In genomic region chr1:43521078-43521477, GRCh38 we compare ENCODE assay signal across 18 cellular contexts. TPM values are rescaled to one million over a fixed set of nuclear protein-coding genes. Genes with fewer than 3 reads are reported as not detected.
DNase-seq lines count a peak whose midpoint lies in the region; FAIRE-seq and TF ChIP-seq lines count a peak whose summit lies in the region.
"Had no signal": no experiment of that assay in that cellular context is flagged by ENCODE, and none has a peak within 500 bp of the region (broad histone marks: within the 10 kb centered on the region; RNA-seq: fewer than 3 reads in every experiment).

No MANE protein-coding gene starts in this region.

- H3K4me3 ChIP-seq in WERI-Rb-1 (ENCODE audit: low read depth, low read length) (no peak overlapping the region), H1 (ENCODE audit: extremely low read depth in 1 of 4, insufficient read depth in 2 of 4, low read depth in 3 of 4, low read length in 4 of 4) (no peak overlapping the region)
- H3K4me3 ChIP-seq: HAP-1 had no signal

- no peak overlapping the region for H4K8ac ChIP-seq in H1 (ENCODE audit: extremely low read depth, insufficient read depth, low read length)

- no peak for TF ChIP-seq RAD21 in H1 (IDR thresholded peaks at IDR 0.05 in 1 of 2, conservative IDR thresholded peaks at IDR 0.05 in 1 of 2; ENCODE audit: low read depth in 2 of 2, low read length in 2 of 2)

- no peak overlapping the region for H4K91ac ChIP-seq in H1 (replicated peaks; ENCODE audit: insufficient read length, low read length)

- no peak for TF ChIP-seq POLR2A in H1 (IDR thresholded peaks at IDR 0.05; ENCODE audit: control extremely low read depth in 1 of 2, low read depth in 2 of 2, low read length in 2 of 2)

- CTCF ChIA-PET in H1 (lab: Charles Lee; ENCODE audit: partially characterized antibody) = interaction anchor here (0.7 to 2.1 kb wide), 8 partner anchors 9 to 255 kb away, joined by 3 to 5 read pairs (median 3); no protein-coding TSS in a partner anchor

- no peak overlapping the region for H3K18ac ChIP-seq in H1 (ENCODE audit: extremely low read depth, low read length)

- H3K4me1 ChIP-seq in H1 (replicated peaks in 1 of 4; ENCODE audit: control insufficient read depth in 3 of 4, insufficient read depth in 4 of 4, low read length in 3 of 4) = no peaks in the 10 kb centered on the region; a peak in 1 of 7 replicates
- H3K4me1 ChIP-seq: HAP-1 had no signal

- H3K36me3 ChIP-seq in WERI-Rb-1 (no peaks in the 10 kb centered on the region), H1 (ENCODE audit: control insufficient read depth in 2 of 4, insufficient read depth in 4 of 4, low read length in 3 of 4) (no peaks in the 10 kb centered on the region)
- H3K36me3 ChIP-seq: HAP-1 had no signal

- H2BK20ac ChIP-seq in H1 (ENCODE audit: low read length) = no peak overlapping the region

- H2BK12ac ChIP-seq in H1 (ENCODE audit: low read depth, low read length) = no peak overlapping the region

- H3K79me1 ChIP-seq in H1 (ENCODE audit: low read depth, low read length) = no peaks in the 10 kb centered on the region

- no peaks in the 10 kb centered on the region for H3K79me2 ChIP-seq in H1 (ENCODE audit: control insufficient read depth in 1 of 2, insufficient read depth in 2 of 2, low read length in 2 of 2)

- peak overlapping the region; percentile 65 for H2BK120ac ChIP-seq in H1 (replicated peaks; ENCODE audit: low read depth, low read length)

- H2BK15ac ChIP-seq in H1 (ENCODE audit: low read length) = no peak overlapping the region

- no peak overlapping the region for H2BK5ac ChIP-seq in H1 (ENCODE audit: low read depth, low read length)

- no peak overlapping the region for H2AFZ ChIP-seq in H1 (ENCODE audit: low read length)

- TF ChIP-seq EP300 in H1 (IDR thresholded peaks at IDR 0.05; ENCODE audit: borderline replicate concordance in 1 of 2, low read depth in 2 of 2, low read length in 2 of 2) = no peak

- 94% methylated on average over 8 of the region's 8 CpGs; no CpG with 5 or more reads in 1 of the 2 experiments for WGBS in H1 (ENCODE audit: extremely low coverage in 1 of 2, insufficient coverage in 1 of 2, insufficient read length in 1 of 2, insufficient replicate concordance in 2 of 2, low coverage in 1 of 2, low lambda C conversion rate in 2 of 2, missing lambda C conversion rate in 1 of 2), 2 experiments

- DNase-seq in WERI-Rb-1 (no peak), H1 (ENCODE audit: low read depth in 1 of 2, low spot score in 2 of 2) (no peak), posterior vena cava (ENCODE audit: low spot score) (peak; percentile 61), foreskin melanocyte (no peak), islet precursor cell (no peak), AG08395 (ENCODE audit: low spot score) (no peak)
- DNase-seq: ACHN; AML-193; Caco-2; CD4-positive, alpha-beta T cell; IMR-90 had no signal

- H3K4ac ChIP-seq in H1 (replicated peaks; ENCODE audit: insufficient read length, low read depth, low read length) = no peak overlapping the region

- FAIRE-seq in H1 (lab: Jason Lieb, UNC) = no peak
- FAIRE-seq: A204.1, G401.6, GM12891, GM19239 had no signal

- TF ChIP-seq CTCF in WERI-Rb-1 (IDR thresholded peaks at IDR 0.05; ENCODE audit: low read depth, low read length) = no peak
- TF ChIP-seq CTCF in H1 (IDR thresholded peaks at IDR 0.05; ENCODE audit: control extremely low read depth in 1 of 3, insufficient read depth in 1 of 3, low read depth in 1 of 3, low read length in 3 of 3) = no peak

- no peak overlapping the region for H3K9ac ChIP-seq in H1 (replicated peaks in 1 of 4; ENCODE audit: extremely low read depth in 1 of 4, low read depth in 3 of 4, low read length in 3 of 4)

- H3K27me3 ChIP-seq in WERI-Rb-1 (ENCODE audit: insufficient read depth, low read depth, severe bottlenecking) = no peaks in the 10 kb centered on the region
- peaks cover 0 to 3% (median 0%) of the 10 kb centered on the region in 4 experiments; a peak in 1 of 7 replicates for H3K27me3 ChIP-seq in H1 (replicated peaks in 1 of 4; ENCODE audit: control insufficient read depth in 3 of 4, extremely low read depth in 1 of 4, insufficient read depth in 3 of 4, low read length in 3 of 4)

- no peak overlapping the region for H3K56ac ChIP-seq in H1 (replicated peaks; ENCODE audit: insufficient read length, low read depth, low read length)

- no peaks in the 10 kb centered on the region for H3K9me3 ChIP-seq in WERI-Rb-1 (ENCODE audit: severe bottlenecking)
- H3K9me3 ChIP-seq in H1 (ENCODE audit: insufficient read depth in 2 of 2, low read depth in 1 of 2, low read length in 1 of 2) = no peaks in the 10 kb centered on the region
- H3K9me3 ChIP-seq: Caco-2, HAP-1 had no signal

- no peak overlapping the region for H4K5ac ChIP-seq in H1 (ENCODE audit: insufficient read length, low read depth, low read length)

- H4K20me1 ChIP-seq in H1 (replicated peaks in 1 of 2; ENCODE audit: control insufficient read depth in 1 of 2, insufficient read depth in 2 of 2, low read length in 2 of 2) = no peaks in the 10 kb centered on the region

- H3K4me2 ChIP-seq in H1 (ENCODE audit: insufficient read depth in 1 of 2, low read depth in 2 of 2, low read length in 2 of 2) = no peak overlapping the region

- no peaks in the 10 kb centered on the region for H3K23me2 ChIP-seq in H1 (ENCODE audit: low read depth, low read length)

- H2AK5ac ChIP-seq in H1 (ENCODE audit: low read depth, low read length) = no peak overlapping the region

- POLR2A ChIA-PET in H1 (lab: Charles Lee; ENCODE audit: partially characterized antibody) = interaction anchor here (1.3 to 2.2 kb wide), 4 partner anchors 11 to 73 kb away, joined by 3 to 8 read pairs (median 5); partner anchors contain the start of gene HYI

- peak overlapping the region; percentile 25 for H3K27ac ChIP-seq in WERI-Rb-1
- H3K27ac ChIP-seq in H1 (ENCODE audit: low read depth, low read length) = no peak overlapping the region
- H3K27ac ChIP-seq: C4-2B, HL-60 had no signal

- H3K23ac ChIP-seq in H1 (ENCODE audit: insufficient read length) = no peak overlapping the region

- intact Hi-C loops in posterior vena cava (cut with DNase I) = loop anchor here in 1 of 2 donors (10.0 kb wide), 1 partner anchor 296 kb away; no protein-coding TSS in a partner anchor

- no peak overlapping the region for H3K14ac ChIP-seq in H1 (ENCODE audit: insufficient read length)

TF ChIP-seq in H1, 55 proteins besides CTCF, POLR2A, EP300 and RAD21 (continues in another document):
- no peak for TF ChIP-seq RXRA (IDR thresholded peaks at IDR 0.05; ENCODE audit: insufficient read depth, low read depth, low read length)
- no peak for TF ChIP-seq SP4 (IDR thresholded peaks at IDR 0.05; ENCODE audit: low read length)
- TF ChIP-seq SP1 (IDR thresholded peaks at IDR 0.05; ENCODE audit: low read depth, low read length) = no peak
- TF ChIP-seq HDAC6 (IDR thresholded peaks at IDR 0.05; ENCODE audit: low read depth, low read length) = no peak
- TF ChIP-seq BRCA1 (IDR thresholded peaks at IDR 0.05; ENCODE audit: low read depth, low read length) = no peak
- TF ChIP-seq EGR1 (IDR thresholded peaks at IDR 0.05; ENCODE audit: borderline replicate concordance, low read depth, low read length) = no peak
- no peak for TF ChIP-seq JUN (IDR thresholded peaks at IDR 0.05; ENCODE audit: low read depth, low read length)
- no peak for TF ChIP-seq KDM5A (IDR thresholded peaks at IDR 0.05; ENCODE audit: low read length)

RNA-seq across cellular contexts. Expression of gene PTPRF, which starts 9.6 kb away (rescaled TPM):
- 221 and 231 TPM in 2 replicates for total RNA-seq in H1 (2021; fragmentation: NEBNext Ultra II Directional; extraction: Animal tissue kit (Norgen Biotek cat#: 25700))
- polyA plus RNA-seq in H1 (2011; rRNA removed) = 136 and 174 TPM in 2 replicates
- polyA plus RNA-seq in H1 (2011; cell fraction: cytosol; rRNA removed) = 128 TPM
- polyA plus RNA-seq in H1 (2011; cell fraction: nucleus; rRNA removed) = 286 TPM
- 142 to 208 TPM (median 171 TPM) in 4 replicates for polyA plus RNA-seq in H1 (2012, experiment 1 of 2)
- 95.7 TPM for polyA plus RNA-seq in H1 (2012, experiment 2 of 2)
- polyA plus RNA-seq in H1 (2013, experiment 1 of 2) = 171 TPM
- 161 TPM for polyA plus RNA-seq in H1 (2013, experiment 2 of 2)
- 365 and 371 TPM in 2 replicates for polyA minus RNA-seq in H1 (2011; rRNA and poly(A)+ RNA removed)
- 155 TPM for polyA minus RNA-seq in H1 (2011; cell fraction: cytosol; rRNA and poly(A)+ RNA removed)
- 141 TPM for polyA minus RNA-seq in H1 (2011; cell fraction: nucleus; rRNA and poly(A)+ RNA removed)
- 10 to 100 TPM; 59.0 to 68.3 TPM for total RNA-seq in posterior vena cava
